In genomic region chr17:35535406-35535805, GRCh38 we compare ENCODE assay signal across 9 cellular contexts. TPM values are rescaled to one million over a fixed set of nuclear protein-coding genes. Genes with fewer than 3 reads are reported as not detected.
A peak's percentile ranks its signal among the peaks of the same experiment; 100 is the strongest.
DNase-seq lines count a peak whose midpoint lies in the region; ATAC-seq, FAIRE-seq and TF ChIP-seq lines count a peak whose summit lies in the region.
"Not testable (repeated sequence)": the region's sequence is repeated elsewhere in the genome, so short reads cannot be mapped to it uniquely, and the experiment has no call there.
"Had no signal": no experiment of that assay in that cellular context is flagged by ENCODE, and none has a peak within 500 bp of the region (broad histone marks: within the 10 kb centered on the region; RNA-seq: fewer than 3 reads in every experiment).

No MANE protein-coding gene starts in this region.

- peak overlapping the region; percentile 85 for H3K4me3 Mint-ChIP-seq in CD8-positive, alpha-beta T cell
- peak overlapping the region; percentile 75 to 89 (median 75) for H3K4me3 Mint-ChIP-seq in T-cell
- peak overlapping the region; percentile 86 for H3K4me3 Mint-ChIP-seq in activated CD4-positive, alpha-beta memory T cell treated with anti-CD3 and anti-CD28 coated beads, Interleukin-2, amount 10 ng/mL, durations not matched to agents 7 days and 5 days
- peak overlapping the region; percentile 88 for H3K4me3 Mint-ChIP-seq in activated T-helper 2 cell treated with anti-CD3 and anti-CD28 coated beads, Interferon-gamma antibody, Interleukin-2, Interleukin-4, amounts not matched to agents 10 μg/mL and 5 μg/mL and 100 μg/mL, durations not matched to agents 14 hours and 24 hours and 36 hours (ENCODE audit: low read depth)

- CTCF ChIA-PET in CD8-positive, alpha-beta T cell (lab: Charles Lee): interaction anchor here (0.6 to 13.2 kb wide), 15 partner anchors 13 to 536 kb away, joined by 3 to 184 read pairs (median 6); partner anchors contain the start of gene SLFN11
- CTCF ChIA-PET in T-cell (lab: Charles Lee) (interaction anchor here (0.6 to 8.7 kb wide), 20 partner anchors 14 to 394 kb away, joined by 3 to 136 read pairs (median 3); partner anchors contain the start of genes PEX12 (in 1 of the 2) and SLFN13 (in 1 of the 2)), GM12878 (lab: Yijun Ruan, JAX) (interaction anchor here (0.7 to 16.4 kb wide), 8 partner anchors 13 to 229 kb away, joined by 3 to 321 read pairs (median 4); partner anchors contain the start of gene PEX12)
- CTCF ChIA-PET in activated CD4-positive, alpha-beta memory T cell treated with anti-CD3 and anti-CD28 coated beads, Interleukin-2, amount 10 ng/mL, durations not matched to agents 7 days and 5 days (lab: Charles Lee): interaction anchor here (0.7 to 7.4 kb wide), 9 partner anchors 9 to 1158 kb away, joined by 3 to 91 read pairs (median 4); partner anchors contain the start of genes NLE1 and SLFN5

- TF ChIP-seq EP300 in GM12878 (IDR thresholded peaks at IDR 0.05; ENCODE audit: borderline replicate concordance in 1 of 2, control insufficient read depth in 1 of 2, low read depth in 2 of 2, low read length in 2 of 2): not testable (repeated sequence)

- not testable (repeated sequence) for TF ChIP-seq RAD21 in GM12878 (IDR thresholded peaks at IDR 0.05; ENCODE audit: insufficient read depth, low read depth, low read length)

- peaks cover 66% of the 10 kb centered on the region for H3K4me1 Mint-ChIP-seq in CD8-positive, alpha-beta T cell (ENCODE audit: low read depth)
- peaks cover 60 to 80% (median 65%) of the 10 kb centered on the region in 3 donors for H3K4me1 Mint-ChIP-seq in T-cell
- H3K4me1 Mint-ChIP-seq in activated CD4-positive, alpha-beta memory T cell treated with anti-CD3 and anti-CD28 coated beads, Interleukin-2, amount 10 ng/mL, durations not matched to agents 7 days and 5 days: peaks cover 48% of the 10 kb centered on the region
- H3K4me1 Mint-ChIP-seq in activated T-helper 2 cell treated with anti-CD3 and anti-CD28 coated beads, Interferon-gamma antibody, Interleukin-2, Interleukin-4, amounts not matched to agents 10 μg/mL and 5 μg/mL and 100 μg/mL, durations not matched to agents 14 hours and 24 hours and 36 hours (ENCODE audit: low read depth): peaks cover 47% of the 10 kb centered on the region

- POLR2A ChIA-PET in CD8-positive, alpha-beta T cell (lab: Charles Lee): interaction anchor here (0.7 to 11.6 kb wide), 8 partner anchors 44 to 365 kb away, joined by 3 to 122 read pairs (median 8); partner anchors contain the start of gene PEX12
- POLR2A ChIA-PET in T-cell (lab: Charles Lee) (interaction anchor here (0.6 to 0.7 kb wide), 4 partner anchors 28 to 48 kb away, joined by 3 to 9 read pairs (median 4); no protein-coding TSS in a partner anchor), GM12878 (lab: Charles Lee) (interaction anchor here (1.0 to 1.3 kb wide), 8 partner anchors 13 to 222 kb away, joined by 3 to 7 read pairs (median 4); partner anchors contain the start of gene PEX12)
- POLR2A ChIA-PET in activated CD4-positive, alpha-beta memory T cell treated with anti-CD3 and anti-CD28 coated beads, Interleukin-2, amount 10 ng/mL, durations not matched to agents 7 days and 5 days (lab: Charles Lee): interaction anchor here (0.7 to 9.3 kb wide), 16 partner anchors 9 to 322 kb away, joined by 4 to 328 read pairs (median 41); partner anchors contain the start of genes AP2B1, PEX12, SLFN11 and SLFN5

- in situ Hi-C loops in GM12878 (cut with MboI): loop anchor here (5.0 kb wide), 3 partner anchors 163 to 368 kb away; partner anchors contain the start of gene SLFN11

- H3K4me2 ChIP-seq in GM12878 (ENCODE audit: control insufficient read depth, insufficient read depth): peak overlapping the region; percentile 69

- not testable (repeated sequence) for ATAC-seq in CD8-positive, alpha-beta T cell; T-cell (replicated peaks in 1 of 4); GM12878; lower lobe of right lung

- H3K27me3 Mint-ChIP-seq in CD8-positive, alpha-beta T cell (ENCODE audit: low read depth); T-cell; activated CD4-positive, alpha-beta memory T cell treated with anti-CD3 and anti-CD28 coated beads, Interleukin-2, amount 10 ng/mL, durations not matched to agents 7 days and 5 days; activated T-helper 2 cell treated with anti-CD3 and anti-CD28 coated beads, Interferon-gamma antibody, Interleukin-2, Interleukin-4, amounts not matched to agents 10 μg/mL and 5 μg/mL and 100 μg/mL, durations not matched to agents 14 hours and 24 hours and 36 hours (ENCODE audit: low read depth): not testable (repeated sequence)

- WGBS in GM12878 (ENCODE audit: insufficient coverage, insufficient replicate concordance, low lambda C conversion rate, missing lambda C conversion rate): 86% methylated on average over 9 of the region's 9 CpGs
- 72 to 91% (median 87%) methylated on average over 9 of the region's 9 CpGs for WGBS in spleen, 5 donors
- 91% methylated on average over 9 of the region's 9 CpGs for WGBS in urinary bladder

- H3K27ac Mint-ChIP-seq in CD8-positive, alpha-beta T cell: peak overlapping the region; percentile 93
- H3K27ac Mint-ChIP-seq in T-cell: peak overlapping the region; percentile 89 to 99
- H3K27ac Mint-ChIP-seq in activated CD4-positive, alpha-beta memory T cell treated with anti-CD3 and anti-CD28 coated beads, Interleukin-2, amount 10 ng/mL, durations not matched to agents 7 days and 5 days: peak overlapping the region; percentile 100
- H3K27ac Mint-ChIP-seq in activated T-helper 2 cell treated with anti-CD3 and anti-CD28 coated beads, Interferon-gamma antibody, Interleukin-2, Interleukin-4, amounts not matched to agents 10 μg/mL and 5 μg/mL and 100 μg/mL, durations not matched to agents 14 hours and 24 hours and 36 hours: peak overlapping the region; percentile 99

- not testable (repeated sequence) for H4K20me1 ChIP-seq in GM12878 (ENCODE audit: control insufficient read depth, insufficient read depth)

- H3K4me3 ChIP-seq in CD8-positive, alpha-beta T cell (ENCODE audit: low read depth, low read length): peak overlapping the region; percentile 64
- H3K4me3 ChIP-seq in GM12878: peak overlapping the region; percentile 81
- H3K4me3 ChIP-seq in lower lobe of right lung: peak overlapping the region; percentile 36
- peak overlapping the region in 7 of 8 donors; percentile 34 to 66 (median 42) for H3K4me3 ChIP-seq in spleen
- not testable (repeated sequence) for H3K4me3 ChIP-seq in urinary bladder (ENCODE audit: low read depth, low read length)

- peaks cover 33% of the 10 kb centered on the region for H3K36me3 Mint-ChIP-seq in CD8-positive, alpha-beta T cell
- peaks cover 18% of the 10 kb centered on the region for H3K36me3 Mint-ChIP-seq in T-cell
- peaks cover 60% of the 10 kb centered on the region for H3K36me3 Mint-ChIP-seq in activated CD4-positive, alpha-beta memory T cell treated with anti-CD3 and anti-CD28 coated beads, Interleukin-2, amount 10 ng/mL, durations not matched to agents 7 days and 5 days (ENCODE audit: low read depth)
- H3K36me3 Mint-ChIP-seq in activated T-helper 2 cell treated with anti-CD3 and anti-CD28 coated beads, Interferon-gamma antibody, Interleukin-2, Interleukin-4, amounts not matched to agents 10 μg/mL and 5 μg/mL and 100 μg/mL, durations not matched to agents 14 hours and 24 hours and 36 hours (ENCODE audit: low read depth): peaks cover 32% of the 10 kb centered on the region

- DNase-seq in CD8-positive, alpha-beta T cell; activated T-helper 2 cell treated with anti-CD3 and anti-CD28 coated beads, Interferon-gamma antibody, Interleukin-2, Interleukin-4, amounts not matched to agents 10 μg/mL and 5 μg/mL and 100 μg/mL, durations not matched to agents 14 hours and 24 hours and 36 hours (ENCODE audit: low spot score); GM12878 (ENCODE audit: low read depth, low spot score); lower lobe of right lung; spleen: not testable (repeated sequence)
- peak in 1 of 34 experiments; percentile 19 for DNase-seq in T-cell
- DNase-seq in activated CD4-positive, alpha-beta memory T cell treated with anti-CD3 and anti-CD28 coated beads, Interleukin-2, amount 10 ng/mL, durations not matched to agents 7 days and 5 days: peak; percentile 31

- H3K9me3 ChIP-seq in CD8-positive, alpha-beta T cell (ENCODE audit: low read length); GM12878 (replicated peaks; ENCODE audit: control insufficient read depth, insufficient read depth, low read length); lower lobe of right lung; spleen: not testable (repeated sequence)

- SMC1A ChIA-PET in GM12878 (lab: Charles Lee; ENCODE audit: uncharacterized antibody, unreplicated experiment): interaction anchor here (0.6 to 12.6 kb wide), 14 partner anchors 8 to 434 kb away, joined by 3 to 251 read pairs (median 5); partner anchors contain the start of genes PEX12 and SLFN13

- not testable (repeated sequence) for TF ChIP-seq POLR2A in GM12878 (IDR thresholded peaks at IDR 0.05; ENCODE audit: low read depth, low read length); spleen (IDR thresholded peaks at IDR 0.05)

- intact Hi-C loops in CD8-positive, alpha-beta T cell (cut with DNase I, micrococcal nuclease): loop anchor here in 1 of 2 experiments (5.0 kb wide), 1 partner anchor 88 kb away; the partner anchor contains the start of gene SLFN13
- intact Hi-C loops in activated T-helper 2 cell treated with anti-CD3 and anti-CD28 coated beads, Interferon-gamma antibody, Interleukin-2, Interleukin-4, amounts not matched to agents 10 μg/mL and 5 μg/mL and 100 μg/mL, durations not matched to agents 14 hours and 24 hours and 36 hours (cut with micrococcal nuclease): loop anchor here (5.0 kb wide), 2 partner anchors 212 to 488 kb away; no protein-coding TSS in a partner anchor
- intact Hi-C loops in GM12878 (cut with micrococcal nuclease; ENCODE audit: unreplicated experiment): loop anchor here (5.0 to 10.0 kb wide), 2 partner anchors 103 to 391 kb away; partner anchors contain the start of genes NLE1, SLFN12 and UNC45B
- intact Hi-C loops in lower lobe of right lung (cut with DNase I): loop anchor here (10.0 kb wide), 1 partner anchor 221 kb away; no protein-coding TSS in a partner anchor
- intact Hi-C loops in spleen (cut with DNase I; ENCODE audit: low total_unique reads): loop anchor here (5.0 to 10.0 kb wide), 2 partner anchors 291 to 363 kb away; partner anchors contain the start of gene SLFN5

- not testable (repeated sequence) for H3K27me3 ChIP-seq in CD8-positive, alpha-beta T cell (ENCODE audit: insufficient read depth, low read length); GM12878 (replicated peaks in 1 of 2; ENCODE audit: control insufficient read depth in 2 of 2, insufficient read depth in 2 of 2, low read length in 1 of 2); lower lobe of right lung (ENCODE audit: low read depth); spleen (replicated peaks in 1 of 7)

- H3K9ac ChIP-seq in GM12878 (ENCODE audit: control insufficient read depth, insufficient read depth, low read length): not testable (repeated sequence)

- peak overlapping the region; percentile 59 for H3K27ac ChIP-seq in CD8-positive, alpha-beta T cell (ENCODE audit: low read depth, low read length)
- H3K27ac ChIP-seq in GM12878 (ENCODE audit: control insufficient read depth, insufficient read depth): not testable (repeated sequence)
- H3K27ac ChIP-seq in lower lobe of right lung (peak overlapping the region; percentile 21), spleen (peak overlapping the region; percentile 72 to 96 (median 90)), urinary bladder (ENCODE audit: low read depth) (peak overlapping the region; percentile 67)

- not testable (repeated sequence) for H3K9me3 Mint-ChIP-seq in CD8-positive, alpha-beta T cell; T-cell; activated CD4-positive, alpha-beta memory T cell treated with anti-CD3 and anti-CD28 coated beads, Interleukin-2, amount 10 ng/mL, durations not matched to agents 7 days and 5 days; activated T-helper 2 cell treated with anti-CD3 and anti-CD28 coated beads, Interferon-gamma antibody, Interleukin-2, Interleukin-4, amounts not matched to agents 10 μg/mL and 5 μg/mL and 100 μg/mL, durations not matched to agents 14 hours and 24 hours and 36 hours

- BruUV-seq in GM12878 (replicated peaks; lab: Mats Ljungman, UMichigan): not testable (repeated sequence)

- H2AFZ ChIP-seq in GM12878 (ENCODE audit: control insufficient read depth, low read depth, low read length): not testable (repeated sequence)

- H3K4me1 ChIP-seq in CD8-positive, alpha-beta T cell (ENCODE audit: insufficient read depth, low read length): peaks cover 66% of the 10 kb centered on the region
- H3K4me1 ChIP-seq in GM12878 (ENCODE audit: control insufficient read depth, insufficient read depth, low read length) (peaks cover 18% of the 10 kb centered on the region), lower lobe of right lung (peaks cover 38% of the 10 kb centered on the region), spleen (peaks cover 13 to 83% (median 44%) of the 10 kb centered on the region in 6 donors)
- not testable (repeated sequence) for H3K4me1 ChIP-seq in urinary bladder (ENCODE audit: insufficient read depth)

- not testable (repeated sequence) for H3K36me3 ChIP-seq in CD8-positive, alpha-beta T cell (ENCODE audit: insufficient read depth, low read length); GM12878 (ENCODE audit: control insufficient read depth in 2 of 2, insufficient read depth in 2 of 2, low read length in 1 of 2); lower lobe of right lung; spleen; urinary bladder (ENCODE audit: insufficient read depth)

- not testable (repeated sequence) for FAIRE-seq in GM12878 (lab: Jason Lieb, UNC)

- RAD21 ChIA-PET in GM12878 (lab: Charles Lee; ENCODE audit: unreplicated experiment): interaction anchor here (0.9 to 8.2 kb wide), 13 partner anchors 8 to 448 kb away, joined by 3 to 171 read pairs (median 5); partner anchors contain the start of genes SLFN11, SLFN12 and SLFN13

- H3K79me2 ChIP-seq in GM12878 (ENCODE audit: control insufficient read depth, insufficient read depth, low read length): peaks cover 75% of the 10 kb centered on the region

- TF ChIP-seq CTCF in CD8-positive, alpha-beta T cell (IDR thresholded peaks at IDR 0.05); GM12878 (IDR thresholded peaks at IDR 0.05 in 2 of 3, conservative IDR thresholded peaks at IDR 0.05 in 1 of 3; ENCODE audit: control insufficient read depth in 2 of 3, extremely low read depth in 1 of 3, insufficient read depth in 1 of 3, low read depth in 3 of 3, low read length in 3 of 3); lower lobe of right lung (IDR thresholded peaks at IDR 0.05); spleen (IDR thresholded peaks at IDR 0.05 in 8 of 11, conservative IDR thresholded peaks at IDR 0.05 in 3 of 11): not testable (repeated sequence)

RNA-seq across cellular contexts. Expression of gene SLFN12L, which starts 2.1 kb away (rescaled TPM):
- 10 to 100 TPM; 39.8 to 41.4 TPM for total RNA-seq in CD8-positive, alpha-beta T cell
- 100 to 1,000 TPM in 1 of 5 donors, 10 to 100 TPM in 4; 79.7 to 113 (median 90.7) TPM for total RNA-seq in T-cell
- total RNA-seq in activated CD4-positive, alpha-beta memory T cell treated with anti-CD3 and anti-CD28 coated beads, Interleukin-2, amount 10 ng/mL, durations not matched to agents 7 days and 5 days: 100 to 1,000 TPM; 103 to 110 TPM
- 37.8 and 41.9 TPM in 2 replicates for total RNA-seq in activated T-helper 2 cell treated with anti-CD3 and anti-CD28 coated beads, Interferon-gamma antibody, Interleukin-2, Interleukin-4, amounts not matched to agents 10 μg/mL and 5 μg/mL and 100 μg/mL, durations not matched to agents 14 hours and 24 hours and 36 hours
- total RNA-seq in GM12878 (2013; cell fraction: nucleolus; rRNA removed): 39.1 and 45.9 TPM in 2 replicates
- total RNA-seq in GM12878 (2014; rRNA removed): 12.0 and 15.6 TPM in 2 replicates
- 15.2 and 16.6 TPM in 2 replicates for total RNA-seq in GM12878 (2014; rRNA removed; fragmentation: Illumina TruSeq; extraction: Trizol)
- 10.4 and 11.9 TPM in 2 replicates for total RNA-seq in GM12878 (2021)
- polyA plus RNA-seq in GM12878 (2011; ENCODE audit: low read depth): 3.4 TPM
- 21.3 and 28.3 TPM in 2 replicates for polyA plus RNA-seq in GM12878 (2011; rRNA removed)
- 11.8 and 12.2 TPM in 2 replicates for polyA plus RNA-seq in GM12878 (2011; cell fraction: cytosol; rRNA removed)
- polyA plus RNA-seq in GM12878 (2011; cell fraction: nucleus; rRNA removed): 28.7 and 34.1 TPM in 2 replicates
- polyA plus RNA-seq in GM12878 (2012): 3.9 and 5.5 TPM in 2 replicates
- 8.3 and 8.8 TPM in 2 replicates for polyA plus RNA-seq in GM12878 (2014; fragmentation: Illumina TruSeq; extraction: Trizol)
- 1 to 10 TPM; 1.0 to 2.5 TPM for polyA plus RNA-seq in GM12878 (2014; fragmentation: Nextera tagmentation; extraction: Ambion mirVana)
- 9.2 and 11.8 TPM in 2 replicates for polyA plus RNA-seq in GM12878 (2014; rRNA removed)
- polyA plus RNA-seq in GM12878 (2016; fragmentation: Nextera tagmentation; extraction: Ambion mirVana): 1 to 10 TPM; 4.8 to 4.9 TPM
- polyA minus RNA-seq in GM12878 (2011; rRNA and poly(A)+ RNA removed): 49.7 and 52.6 TPM in 2 replicates
- polyA minus RNA-seq in GM12878 (2011; cell fraction: cytosol; rRNA and poly(A)+ RNA removed): 13.9 and 18.2 TPM in 2 replicates
- polyA minus RNA-seq in GM12878 (2011; cell fraction: nucleus; rRNA and poly(A)+ RNA removed): 41.8 and 59.0 TPM in 2 replicates
- 4.0 TPM for total RNA-seq in lower lobe of right lung
- 10 to 100 TPM; 28.6 to 39.5 (median 32.5) TPM for total RNA-seq in spleen
- polyA plus RNA-seq in spleen: 1 to 10 TPM in 1 of 3 donors, under 1 TPM in 2; 0.39 to 2.2 (median 0.93) TPM
- total RNA-seq in urinary bladder: 3.6 TPM
- polyA plus RNA-seq in urinary bladder: 0.30 TPM

RNA-seq across cellular contexts. Expression of gene SLFN14, which starts 25.2 kb away (rescaled TPM):
- total RNA-seq in CD8-positive, alpha-beta T cell: not detected
- not detected for total RNA-seq in T-cell
- total RNA-seq in activated CD4-positive, alpha-beta memory T cell treated with anti-CD3 and anti-CD28 coated beads, Interleukin-2, amount 10 ng/mL, durations not matched to agents 7 days and 5 days: not detected
- total RNA-seq in activated T-helper 2 cell treated with anti-CD3 and anti-CD28 coated beads, Interferon-gamma antibody, Interleukin-2, Interleukin-4, amounts not matched to agents 10 μg/mL and 5 μg/mL and 100 μg/mL, durations not matched to agents 14 hours and 24 hours and 36 hours: not detected in 2 replicates
- not detected in 2 replicates for total RNA-seq in GM12878 (2013; cell fraction: nucleolus; rRNA removed)
- 0.06 TPM in 1 of 2 replicates, not detected in the other for total RNA-seq in GM12878 (2014; rRNA removed)
- total RNA-seq in GM12878 (2014; rRNA removed; fragmentation: Illumina TruSeq; extraction: Trizol): not detected in 2 replicates
- not detected in 2 replicates for total RNA-seq in GM12878 (2021)
- polyA plus RNA-seq in GM12878 (2011; ENCODE audit: low read depth): 0.50 TPM
- polyA plus RNA-seq in GM12878 (2011; rRNA removed): not detected in 2 replicates
- polyA plus RNA-seq in GM12878 (2011; cell fraction: cytosol; rRNA removed): not detected in 2 replicates
- not detected in 2 replicates for polyA plus RNA-seq in GM12878 (2011; cell fraction: nucleus; rRNA removed)
- polyA plus RNA-seq in GM12878 (2012): 0.38 and 0.51 TPM in 2 replicates
- polyA plus RNA-seq in GM12878 (2014; fragmentation: Illumina TruSeq; extraction: Trizol): 0.05 TPM in 1 of 2 replicates, not detected in the other
- polyA plus RNA-seq in GM12878 (2014; fragmentation: Nextera tagmentation; extraction: Ambion mirVana): under 1 TPM; 0.06 to 0.11 TPM
- polyA plus RNA-seq in GM12878 (2014; rRNA removed): not detected in 2 replicates
- polyA plus RNA-seq in GM12878 (2016; fragmentation: Nextera tagmentation; extraction: Ambion mirVana): not detected
- not detected in 2 replicates for polyA minus RNA-seq in GM12878 (2011; rRNA and poly(A)+ RNA removed)
- not detected in 2 replicates for polyA minus RNA-seq in GM12878 (2011; cell fraction: cytosol; rRNA and poly(A)+ RNA removed)
- not detected in 2 replicates for polyA minus RNA-seq in GM12878 (2011; cell fraction: nucleus; rRNA and poly(A)+ RNA removed)
- total RNA-seq in lower lobe of right lung: 0.59 TPM
- 1 to 10 TPM in 3 of 7 donors, under 1 TPM in 4; 0.27 to 6.2 (median 0.74) TPM for total RNA-seq in spleen
- polyA plus RNA-seq in spleen: under 1 TPM in 2 of 3 donors, not detected in 1; 0.03 to 0.04 TPM
- 0.48 TPM for total RNA-seq in urinary bladder
- not detected for polyA plus RNA-seq in urinary bladder
- total RNA-seq: H4 had no signal

RNA-seq across cellular contexts. Expression of gene PEX12, which starts 43.0 kb away (rescaled TPM):
- 1 to 10 TPM; 2.7 to 3.2 TPM for total RNA-seq in CD8-positive, alpha-beta T cell
- total RNA-seq in T-cell (1 to 10 TPM; 3.6 to 6.6 (median 5.6) TPM), GM12878 (2014; rRNA removed) (4.5 and 6.8 TPM in 2 replicates), GM12878 (2014; rRNA removed; fragmentation: Illumina TruSeq; extraction: Trizol) (4.4 and 4.5 TPM in 2 replicates), GM12878 (2021) (4.7 and 4.9 TPM in 2 replicates), lower lobe of right lung (7.0 TPM), spleen (1 to 10 TPM; 4.0 to 7.8 (median 5.1) TPM), urinary bladder (5.8 TPM)
- total RNA-seq in activated CD4-positive, alpha-beta memory T cell treated with anti-CD3 and anti-CD28 coated beads, Interleukin-2, amount 10 ng/mL, durations not matched to agents 7 days and 5 days: 1 to 10 TPM; 3.8 to 4.5 TPM
- 4.5 and 4.8 TPM in 2 replicates for total RNA-seq in activated T-helper 2 cell treated with anti-CD3 and anti-CD28 coated beads, Interferon-gamma antibody, Interleukin-2, Interleukin-4, amounts not matched to agents 10 μg/mL and 5 μg/mL and 100 μg/mL, durations not matched to agents 14 hours and 24 hours and 36 hours
- total RNA-seq in GM12878 (2013; cell fraction: nucleolus; rRNA removed): 8.1 and 9.1 TPM in 2 replicates
- 2.2 TPM for polyA plus RNA-seq in GM12878 (2011; ENCODE audit: low read depth)
- polyA plus RNA-seq in GM12878 (2011; rRNA removed) (14.0 and 15.8 TPM in 2 replicates), GM12878 (2014; fragmentation: Illumina TruSeq; extraction: Trizol) (5.4 and 5.9 TPM in 2 replicates), GM12878 (2014; fragmentation: Nextera tagmentation; extraction: Ambion mirVana) (1 to 10 TPM; 2.9 TPM), GM12878 (2014; rRNA removed) (3.5 TPM in 2 replicates), GM12878 (2016; fragmentation: Nextera tagmentation; extraction: Ambion mirVana) (1 to 10 TPM; 5.0 TPM), spleen (1 to 10 TPM; 2.7 to 3.9 (median 3.0) TPM), urinary bladder (6.3 TPM)
- polyA plus RNA-seq in GM12878 (2011; cell fraction: cytosol; rRNA removed): 13.4 and 15.3 TPM in 2 replicates
- polyA plus RNA-seq in GM12878 (2011; cell fraction: nucleus; rRNA removed): 8.4 and 10.5 TPM in 2 replicates
- 3.3 and 4.5 TPM in 2 replicates for polyA plus RNA-seq in GM12878 (2012)
- 16.8 and 18.8 TPM in 2 replicates for polyA minus RNA-seq in GM12878 (2011; rRNA and poly(A)+ RNA removed)
- 4.3 and 5.2 TPM in 2 replicates for polyA minus RNA-seq in GM12878 (2011; cell fraction: cytosol; rRNA and poly(A)+ RNA removed)
- polyA minus RNA-seq in GM12878 (2011; cell fraction: nucleus; rRNA and poly(A)+ RNA removed): 7.6 and 8.2 TPM in 2 replicates

RNA-seq across cellular contexts. Expression of gene AP2B1, which starts 51.7 kb away (rescaled TPM):
- total RNA-seq in CD8-positive, alpha-beta T cell: 10 to 100 TPM; 58.7 to 65.7 TPM
- total RNA-seq in T-cell (100 to 1,000 TPM; 106 to 157 (median 134) TPM), GM12878 (2014; rRNA removed) (53.1 and 55.7 TPM in 2 replicates), GM12878 (2014; rRNA removed; fragmentation: Illumina TruSeq; extraction: Trizol) (44.5 and 45.0 TPM in 2 replicates), GM12878 (2021) (112 and 115 TPM in 2 replicates), lower lobe of right lung (145 TPM), spleen (100 to 1,000 TPM in 4 of 7 donors, 10 to 100 TPM in 3; 75.8 to 144 (median 125) TPM), urinary bladder (69.7 TPM)
- 100 to 1,000 TPM; 196 to 203 TPM for total RNA-seq in activated CD4-positive, alpha-beta memory T cell treated with anti-CD3 and anti-CD28 coated beads, Interleukin-2, amount 10 ng/mL, durations not matched to agents 7 days and 5 days
- total RNA-seq in activated T-helper 2 cell treated with anti-CD3 and anti-CD28 coated beads, Interferon-gamma antibody, Interleukin-2, Interleukin-4, amounts not matched to agents 10 μg/mL and 5 μg/mL and 100 μg/mL, durations not matched to agents 14 hours and 24 hours and 36 hours: 177 and 194 TPM in 2 replicates
- total RNA-seq in GM12878 (2013; cell fraction: nucleolus; rRNA removed): 67.6 and 74.3 TPM in 2 replicates
- 44.6 TPM for polyA plus RNA-seq in GM12878 (2011; ENCODE audit: low read depth)
- polyA plus RNA-seq in GM12878 (2011; rRNA removed) (97.9 and 103 TPM in 2 replicates), GM12878 (2014; fragmentation: Illumina TruSeq; extraction: Trizol) (83.0 and 98.2 TPM in 2 replicates), GM12878 (2014; fragmentation: Nextera tagmentation; extraction: Ambion mirVana) (10 to 100 TPM; 18.6 to 24.3 TPM), GM12878 (2014; rRNA removed) (46.4 and 53.0 TPM in 2 replicates), GM12878 (2016; fragmentation: Nextera tagmentation; extraction: Ambion mirVana) (10 to 100 TPM; 54.7 to 57.5 TPM), spleen (10 to 100 TPM; 16.7 to 33.6 (median 22.1) TPM), urinary bladder (60.5 TPM)
- 82.4 and 94.8 TPM in 2 replicates for polyA plus RNA-seq in GM12878 (2011; cell fraction: cytosol; rRNA removed)
- polyA plus RNA-seq in GM12878 (2011; cell fraction: nucleus; rRNA removed): 57.4 and 67.2 TPM in 2 replicates
- polyA plus RNA-seq in GM12878 (2012): 45.5 and 55.5 TPM in 2 replicates
- polyA minus RNA-seq in GM12878 (2011; rRNA and poly(A)+ RNA removed): 146 and 165 TPM in 2 replicates
- polyA minus RNA-seq in GM12878 (2011; cell fraction: cytosol; rRNA and poly(A)+ RNA removed): 43.3 and 55.2 TPM in 2 replicates
- polyA minus RNA-seq in GM12878 (2011; cell fraction: nucleus; rRNA and poly(A)+ RNA removed): 42.2 and 49.5 TPM in 2 replicates
